ENCODE assay signal across 1 cellular context in the genomic region with DNA sequence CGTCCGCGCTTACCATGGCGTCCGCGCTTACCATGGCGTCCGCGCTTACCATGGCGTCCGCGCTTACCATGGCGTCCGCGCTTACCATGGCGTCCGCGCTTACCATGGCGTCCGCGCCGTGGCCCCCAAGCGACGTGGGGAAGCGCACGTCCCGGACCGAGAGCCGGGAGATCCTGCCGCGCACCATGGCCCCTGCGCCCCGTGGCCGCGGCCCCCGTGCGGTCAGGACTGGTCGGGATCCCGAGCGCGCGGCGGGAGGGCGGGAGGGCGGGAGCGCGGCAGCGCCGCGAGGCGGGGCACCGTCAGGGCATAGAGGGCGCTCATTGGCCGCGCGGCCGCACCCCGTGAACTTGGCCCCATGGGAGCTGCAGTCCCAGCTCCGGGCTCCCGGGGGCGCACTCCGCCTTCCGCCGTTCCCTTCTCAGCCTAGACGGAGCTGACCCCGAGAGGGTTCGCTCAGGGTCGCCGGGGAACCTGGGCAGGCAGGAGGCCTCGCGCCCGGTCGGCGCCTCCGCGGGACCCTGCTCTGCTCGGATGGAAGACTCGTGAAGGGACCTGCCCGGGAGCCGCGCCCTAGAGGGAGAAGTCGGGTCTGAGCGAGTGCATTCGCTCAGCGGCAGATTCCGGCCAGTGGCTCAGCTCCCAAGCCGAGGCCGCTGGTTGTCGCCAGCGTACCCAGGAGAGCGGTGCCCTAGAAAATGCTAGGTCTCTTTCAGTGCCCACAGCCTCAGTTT.
A peak's percentile ranks its signal among the peaks of the same experiment; 100 is the strongest.
TF ChIP-seq lines count a peak whose summit lies in the region.

A gene with protein sequence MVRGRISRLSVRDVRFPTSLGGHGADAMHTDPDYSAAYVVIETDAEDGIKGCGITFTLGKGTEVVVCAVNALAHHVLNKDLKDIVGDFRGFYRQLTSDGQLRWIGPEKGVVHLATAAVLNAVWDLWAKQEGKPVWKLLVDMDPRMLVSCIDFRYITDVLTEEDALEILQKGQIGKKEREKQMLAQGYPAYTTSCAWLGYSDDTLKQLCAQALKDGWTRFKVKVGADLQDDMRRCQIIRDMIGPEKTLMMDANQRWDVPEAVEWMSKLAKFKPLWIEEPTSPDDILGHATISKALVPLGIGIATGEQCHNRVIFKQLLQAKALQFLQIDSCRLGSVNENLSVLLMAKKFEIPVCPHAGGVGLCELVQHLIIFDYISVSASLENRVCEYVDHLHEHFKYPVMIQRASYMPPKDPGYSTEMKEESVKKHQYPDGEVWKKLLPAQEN (minus strand): TSS at position 230 of the 734 bp plus-strand sequence. CDS start 43 bp downstream, at position 187.

TF ChIP-seq in K562, 482 proteins besides CTCF, POLR2A, EP300 and RAD21 (continued from another document and continues in another):
- TF ChIP-seq, protein P1, sequence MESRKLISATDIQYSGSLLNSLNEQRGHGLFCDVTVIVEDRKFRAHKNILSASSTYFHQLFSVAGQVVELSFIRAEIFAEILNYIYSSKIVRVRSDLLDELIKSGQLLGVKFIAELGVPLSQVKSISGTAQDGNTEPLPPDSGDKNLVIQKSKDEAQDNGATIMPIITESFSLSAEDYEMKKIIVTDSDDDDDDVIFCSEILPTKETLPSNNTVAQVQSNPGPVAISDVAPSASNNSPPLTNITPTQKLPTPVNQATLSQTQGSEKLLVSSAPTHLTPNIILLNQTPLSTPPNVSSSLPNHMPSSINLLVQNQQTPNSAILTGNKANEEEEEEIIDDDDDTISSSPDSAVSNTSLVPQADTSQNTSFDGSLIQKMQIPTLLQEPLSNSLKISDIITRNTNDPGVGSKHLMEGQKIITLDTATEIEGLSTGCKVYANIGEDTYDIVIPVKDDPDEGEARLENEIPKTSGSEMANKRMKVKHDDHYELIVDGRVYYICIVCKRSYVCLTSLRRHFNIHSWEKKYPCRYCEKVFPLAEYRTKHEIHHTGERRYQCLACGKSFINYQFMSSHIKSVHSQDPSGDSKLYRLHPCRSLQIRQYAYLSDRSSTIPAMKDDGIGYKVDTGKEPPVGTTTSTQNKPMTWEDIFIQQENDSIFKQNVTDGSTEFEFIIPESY (CRISPR knock-in tag; IDR thresholded peaks at IDR 0.05) = peak; percentile 98
- TF ChIP-seq TBP (optimal IDR thresholded peaks at IDR 0.05; ENCODE audit: low read depth, low read length) = peak; percentile 55
- TF ChIP-seq SAFB (IDR thresholded peaks at IDR 0.05; ENCODE audit: borderline replicate concordance, low read depth, low read length) = peak; percentile 74
- TF ChIP-seq L3MBTL2 (IDR thresholded peaks at IDR 0.05) = no peak
- TF ChIP-seq, protein P2, sequence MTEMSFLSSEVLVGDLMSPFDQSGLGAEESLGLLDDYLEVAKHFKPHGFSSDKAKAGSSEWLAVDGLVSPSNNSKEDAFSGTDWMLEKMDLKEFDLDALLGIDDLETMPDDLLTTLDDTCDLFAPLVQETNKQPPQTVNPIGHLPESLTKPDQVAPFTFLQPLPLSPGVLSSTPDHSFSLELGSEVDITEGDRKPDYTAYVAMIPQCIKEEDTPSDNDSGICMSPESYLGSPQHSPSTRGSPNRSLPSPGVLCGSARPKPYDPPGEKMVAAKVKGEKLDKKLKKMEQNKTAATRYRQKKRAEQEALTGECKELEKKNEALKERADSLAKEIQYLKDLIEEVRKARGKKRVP (CRISPR knock-in tag; IDR thresholded peaks at IDR 0.05) = no peak
- TF ChIP-seq ZEB2 (IDR thresholded peaks at IDR 0.05) = no peak
- peak; percentile 55; the same call in 1 of the 2 replicates for TF ChIP-seq SMAD4 (CRISPR knock-in tag; conservative IDR thresholded peaks at IDR 0.05)
- no peak for TF ChIP-seq SPI1 (IDR thresholded peaks at IDR 0.05; ENCODE audit: borderline replicate concordance, low read depth, low read length)
- TF ChIP-seq, protein P3, sequence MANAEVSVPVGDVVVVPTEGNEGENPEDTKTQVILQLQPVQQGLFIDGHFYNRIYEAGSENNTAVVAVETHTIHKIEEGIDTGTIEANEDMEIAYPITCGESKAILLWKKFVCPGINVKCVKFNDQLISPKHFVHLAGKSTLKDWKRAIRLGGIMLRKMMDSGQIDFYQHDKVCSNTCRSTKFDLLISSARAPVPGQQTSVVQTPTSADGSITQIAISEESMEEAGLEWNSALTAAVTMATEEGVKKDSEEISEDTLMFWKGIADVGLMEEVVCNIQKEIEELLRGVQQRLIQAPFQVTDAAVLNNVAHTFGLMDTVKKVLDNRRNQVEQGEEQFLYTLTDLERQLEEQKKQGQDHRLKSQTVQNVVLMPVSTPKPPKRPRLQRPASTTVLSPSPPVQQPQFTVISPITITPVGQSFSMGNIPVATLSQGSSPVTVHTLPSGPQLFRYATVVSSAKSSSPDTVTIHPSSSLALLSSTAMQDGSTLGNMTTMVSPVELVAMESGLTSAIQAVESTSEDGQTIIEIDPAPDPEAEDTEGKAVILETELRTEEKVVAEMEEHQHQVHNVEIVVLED (CRISPR knock-in tag; IDR thresholded peaks at IDR 0.05) = peak; percentile 65
- TF ChIP-seq PTBP1 (IDR thresholded peaks at IDR 0.05; ENCODE audit: low read depth, low read length) = no peak; the same call in 1 of the 2 replicates
- TF ChIP-seq STAG1 (CRISPR knock-in tag; IDR thresholded peaks at IDR 0.05; ENCODE audit: borderline replicate concordance) = 0 out of 2 replicates have a peak, but pooled peaks have one; percentile 37
- TF ChIP-seq, protein P4, sequence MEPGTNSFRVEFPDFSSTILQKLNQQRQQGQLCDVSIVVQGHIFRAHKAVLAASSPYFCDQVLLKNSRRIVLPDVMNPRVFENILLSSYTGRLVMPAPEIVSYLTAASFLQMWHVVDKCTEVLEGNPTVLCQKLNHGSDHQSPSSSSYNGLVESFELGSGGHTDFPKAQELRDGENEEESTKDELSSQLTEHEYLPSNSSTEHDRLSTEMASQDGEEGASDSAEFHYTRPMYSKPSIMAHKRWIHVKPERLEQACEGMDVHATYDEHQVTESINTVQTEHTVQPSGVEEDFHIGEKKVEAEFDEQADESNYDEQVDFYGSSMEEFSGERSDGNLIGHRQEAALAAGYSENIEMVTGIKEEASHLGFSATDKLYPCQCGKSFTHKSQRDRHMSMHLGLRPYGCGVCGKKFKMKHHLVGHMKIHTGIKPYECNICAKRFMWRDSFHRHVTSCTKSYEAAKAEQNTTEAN (CRISPR knock-in tag; IDR thresholded peaks at IDR 0.05) = no peak
- no peak for TF ChIP-seq SNRNP70 (optimal IDR thresholded peaks at IDR 0.05; ENCODE audit: low read depth, low read length)
- TF ChIP-seq FOXA3 (CRISPR knock-in tag; conservative IDR thresholded peaks at IDR 0.05 in 1 of 2, IDR thresholded peaks at IDR 0.05 in 1 of 2) = peak in 1 of 2 experiments; percentile 50; a peak in 1 of 4 replicates
- no peak for TF ChIP-seq ZBED1 (IDR thresholded peaks at IDR 0.05)
- TF ChIP-seq, protein P5, sequence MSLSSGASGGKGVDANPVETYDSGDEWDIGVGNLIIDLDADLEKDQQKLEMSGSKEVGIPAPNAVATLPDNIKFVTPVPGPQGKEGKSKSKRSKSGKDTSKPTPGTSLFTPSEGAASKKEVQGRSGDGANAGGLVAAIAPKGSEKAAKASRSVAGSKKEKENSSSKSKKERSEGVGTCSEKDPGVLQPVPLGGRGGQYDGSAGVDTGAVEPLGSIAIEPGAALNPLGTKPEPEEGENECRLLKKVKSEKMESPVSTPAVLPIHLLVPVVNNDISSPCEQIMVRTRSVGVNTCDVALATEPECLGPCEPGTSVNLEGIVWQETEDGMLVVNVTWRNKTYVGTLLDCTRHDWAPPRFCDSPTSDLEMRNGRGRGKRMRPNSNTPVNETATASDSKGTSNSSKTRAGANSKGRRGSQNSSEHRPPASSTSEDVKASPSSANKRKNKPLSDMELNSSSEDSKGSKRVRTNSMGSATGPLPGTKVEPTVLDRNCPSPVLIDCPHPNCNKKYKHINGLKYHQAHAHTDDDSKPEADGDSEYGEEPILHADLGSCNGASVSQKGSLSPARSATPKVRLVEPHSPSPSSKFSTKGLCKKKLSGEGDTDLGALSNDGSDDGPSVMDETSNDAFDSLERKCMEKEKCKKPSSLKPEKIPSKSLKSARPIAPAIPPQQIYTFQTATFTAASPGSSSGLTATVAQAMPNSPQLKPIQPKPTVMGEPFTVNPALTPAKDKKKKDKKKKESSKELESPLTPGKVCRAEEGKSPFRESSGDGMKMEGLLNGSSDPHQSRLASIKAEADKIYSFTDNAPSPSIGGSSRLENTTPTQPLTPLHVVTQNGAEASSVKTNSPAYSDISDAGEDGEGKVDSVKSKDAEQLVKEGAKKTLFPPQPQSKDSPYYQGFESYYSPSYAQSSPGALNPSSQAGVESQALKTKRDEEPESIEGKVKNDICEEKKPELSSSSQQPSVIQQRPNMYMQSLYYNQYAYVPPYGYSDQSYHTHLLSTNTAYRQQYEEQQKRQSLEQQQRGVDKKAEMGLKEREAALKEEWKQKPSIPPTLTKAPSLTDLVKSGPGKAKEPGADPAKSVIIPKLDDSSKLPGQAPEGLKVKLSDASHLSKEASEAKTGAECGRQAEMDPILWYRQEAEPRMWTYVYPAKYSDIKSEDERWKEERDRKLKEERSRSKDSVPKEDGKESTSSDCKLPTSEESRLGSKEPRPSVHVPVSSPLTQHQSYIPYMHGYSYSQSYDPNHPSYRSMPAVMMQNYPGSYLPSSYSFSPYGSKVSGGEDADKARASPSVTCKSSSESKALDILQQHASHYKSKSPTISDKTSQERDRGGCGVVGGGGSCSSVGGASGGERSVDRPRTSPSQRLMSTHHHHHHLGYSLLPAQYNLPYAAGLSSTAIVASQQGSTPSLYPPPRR (CRISPR knock-in tag; IDR thresholded peaks at IDR 0.05; ENCODE audit: borderline replicate concordance) = no peak
- TF ChIP-seq CAMTA2 (CRISPR knock-in tag; conservative IDR thresholded peaks at IDR 0.05) = no peak
- TF ChIP-seq ZNF282 (CRISPR knock-in tag; IDR thresholded peaks at IDR 0.05) = no peak
- no peak for TF ChIP-seq ZNF408 (CRISPR knock-in tag; IDR thresholded peaks at IDR 0.05; ENCODE audit: low read depth)
- TF ChIP-seq, protein P6, sequence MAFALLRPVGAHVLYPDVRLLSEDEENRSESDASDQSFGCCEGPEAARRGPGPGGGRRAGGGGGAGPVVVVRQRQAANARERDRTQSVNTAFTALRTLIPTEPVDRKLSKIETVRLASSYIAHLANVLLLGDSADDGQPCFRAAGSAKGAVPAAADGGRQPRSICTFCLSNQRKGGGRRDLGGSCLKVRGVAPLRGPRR (CRISPR knock-in tag; IDR thresholded peaks at IDR 0.05) = no peak
- TF ChIP-seq, protein P7, sequence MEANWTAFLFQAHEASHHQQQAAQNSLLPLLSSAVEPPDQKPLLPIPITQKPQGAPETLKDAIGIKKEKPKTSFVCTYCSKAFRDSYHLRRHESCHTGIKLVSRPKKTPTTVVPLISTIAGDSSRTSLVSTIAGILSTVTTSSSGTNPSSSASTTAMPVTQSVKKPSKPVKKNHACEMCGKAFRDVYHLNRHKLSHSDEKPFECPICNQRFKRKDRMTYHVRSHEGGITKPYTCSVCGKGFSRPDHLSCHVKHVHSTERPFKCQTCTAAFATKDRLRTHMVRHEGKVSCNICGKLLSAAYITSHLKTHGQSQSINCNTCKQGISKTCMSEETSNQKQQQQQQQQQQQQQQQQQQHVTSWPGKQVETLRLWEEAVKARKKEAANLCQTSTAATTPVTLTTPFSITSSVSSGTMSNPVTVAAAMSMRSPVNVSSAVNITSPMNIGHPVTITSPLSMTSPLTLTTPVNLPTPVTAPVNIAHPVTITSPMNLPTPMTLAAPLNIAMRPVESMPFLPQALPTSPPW (CRISPR knock-in tag; IDR thresholded peaks at IDR 0.05) = peak; percentile 82
- TF ChIP-seq MEF2D (tag; conservative IDR thresholded peaks at IDR 0.05; ENCODE audit: low read depth) = no peak
- TF ChIP-seq, protein P8, sequence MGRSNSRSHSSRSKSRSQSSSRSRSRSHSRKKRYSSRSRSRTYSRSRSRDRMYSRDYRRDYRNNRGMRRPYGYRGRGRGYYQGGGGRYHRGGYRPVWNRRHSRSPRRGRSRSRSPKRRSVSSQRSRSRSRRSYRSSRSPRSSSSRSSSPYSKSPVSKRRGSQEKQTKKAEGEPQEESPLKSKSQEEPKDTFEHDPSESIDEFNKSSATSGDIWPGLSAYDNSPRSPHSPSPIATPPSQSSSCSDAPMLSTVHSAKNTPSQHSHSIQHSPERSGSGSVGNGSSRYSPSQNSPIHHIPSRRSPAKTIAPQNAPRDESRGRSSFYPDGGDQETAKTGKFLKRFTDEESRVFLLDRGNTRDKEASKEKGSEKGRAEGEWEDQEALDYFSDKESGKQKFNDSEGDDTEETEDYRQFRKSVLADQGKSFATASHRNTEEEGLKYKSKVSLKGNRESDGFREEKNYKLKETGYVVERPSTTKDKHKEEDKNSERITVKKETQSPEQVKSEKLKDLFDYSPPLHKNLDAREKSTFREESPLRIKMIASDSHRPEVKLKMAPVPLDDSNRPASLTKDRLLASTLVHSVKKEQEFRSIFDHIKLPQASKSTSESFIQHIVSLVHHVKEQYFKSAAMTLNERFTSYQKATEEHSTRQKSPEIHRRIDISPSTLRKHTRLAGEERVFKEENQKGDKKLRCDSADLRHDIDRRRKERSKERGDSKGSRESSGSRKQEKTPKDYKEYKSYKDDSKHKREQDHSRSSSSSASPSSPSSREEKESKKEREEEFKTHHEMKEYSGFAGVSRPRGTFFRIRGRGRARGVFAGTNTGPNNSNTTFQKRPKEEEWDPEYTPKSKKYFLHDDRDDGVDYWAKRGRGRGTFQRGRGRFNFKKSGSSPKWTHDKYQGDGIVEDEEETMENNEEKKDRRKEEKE (IDR thresholded peaks at IDR 0.05; ENCODE audit: borderline replicate concordance in 1 of 2, control insufficient read depth in 1 of 2, low read depth in 2 of 2, low read length in 1 of 2) = no peak
- TF ChIP-seq, protein P9, sequence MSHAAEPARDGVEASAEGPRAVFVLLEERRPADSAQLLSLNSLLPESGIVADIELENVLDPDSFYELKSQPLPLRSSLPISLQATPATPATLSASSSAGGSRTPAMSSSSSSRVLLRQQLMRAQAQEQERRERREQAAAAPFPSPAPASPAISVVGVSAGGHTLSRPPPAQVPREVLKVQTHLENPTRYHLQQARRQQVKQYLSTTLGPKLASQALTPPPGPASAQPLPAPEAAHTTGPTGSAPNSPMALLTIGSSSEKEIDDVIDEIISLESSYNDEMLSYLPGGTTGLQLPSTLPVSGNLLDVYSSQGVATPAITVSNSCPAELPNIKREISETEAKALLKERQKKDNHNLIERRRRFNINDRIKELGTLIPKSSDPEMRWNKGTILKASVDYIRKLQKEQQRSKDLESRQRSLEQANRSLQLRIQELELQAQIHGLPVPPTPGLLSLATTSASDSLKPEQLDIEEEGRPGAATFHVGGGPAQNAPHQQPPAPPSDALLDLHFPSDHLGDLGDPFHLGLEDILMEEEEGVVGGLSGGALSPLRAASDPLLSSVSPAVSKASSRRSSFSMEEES (CRISPR knock-in tag; IDR thresholded peaks at IDR 0.05) = no peak
- no peak for TF ChIP-seq DDX20 (tag; IDR thresholded peaks at IDR 0.05; ENCODE audit: low read depth)
- TF ChIP-seq WHSC1 (IDR thresholded peaks at IDR 0.05; ENCODE audit: low read length) = no peak
- TF ChIP-seq SMARCE1 (IDR thresholded peaks at IDR 0.05) = no peak
- TF ChIP-seq, protein P10, sequence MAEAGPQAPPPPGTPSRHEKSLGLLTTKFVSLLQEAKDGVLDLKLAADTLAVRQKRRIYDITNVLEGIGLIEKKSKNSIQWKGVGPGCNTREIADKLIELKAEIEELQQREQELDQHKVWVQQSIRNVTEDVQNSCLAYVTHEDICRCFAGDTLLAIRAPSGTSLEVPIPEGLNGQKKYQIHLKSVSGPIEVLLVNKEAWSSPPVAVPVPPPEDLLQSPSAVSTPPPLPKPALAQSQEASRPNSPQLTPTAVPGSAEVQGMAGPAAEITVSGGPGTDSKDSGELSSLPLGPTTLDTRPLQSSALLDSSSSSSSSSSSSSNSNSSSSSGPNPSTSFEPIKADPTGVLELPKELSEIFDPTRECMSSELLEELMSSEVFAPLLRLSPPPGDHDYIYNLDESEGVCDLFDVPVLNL (CRISPR knock-in tag; IDR thresholded peaks at IDR 0.05; ENCODE audit: low read depth) = peak; percentile 75; the same call in 1 of the 2 replicates
- no peak for TF ChIP-seq U2AF2 (optimal IDR thresholded peaks at IDR 0.05; ENCODE audit: low read depth, low read length)
